ENCODE assay signal across 22 cellular contexts in genomic region chr11:46327829-46328228, GRCh38. TPM values are rescaled to one million over a fixed set of nuclear protein-coding genes. Genes with fewer than 3 reads are reported as not detected.
"Had no signal": no experiment of that assay in that cellular context is flagged by ENCODE, and none has a peak within 500 bp of the region (broad histone marks: within the 10 kb centered on the region; RNA-seq: fewer than 3 reads in every experiment).

No MANE protein-coding gene starts in this region.

- H3K36me3 Mint-ChIP-seq: activated CD8-positive, alpha-beta memory T cell treated with anti-CD3 and anti-CD28 coated beads, Interleukin-2, amount 10 ng/mL, durations not matched to agents 7 days and 5 days; activated naive CD8-positive, alpha-beta T cell treated with anti-CD3 and anti-CD28 coated beads, Interleukin-2, amount 10 ng/mL, durations not matched to agents 7 days and 5 days had no signal

- ATAC-seq: activated CD8-positive, alpha-beta memory T cell treated with anti-CD3 and anti-CD28 coated beads, Interleukin-2, amount 10 ng/mL, durations not matched to agents 7 days and 5 days; body of pancreas; left lobe of liver had no signal

- H3K4me3 Mint-ChIP-seq: activated B cell treated with CpG ODN at 0.5 μM for 24 hours; activated CD4-positive, alpha-beta memory T cell treated with anti-CD3 and anti-CD28 coated beads, Interleukin-2, amount 10 ng/mL, durations not matched to agents 7 days and 5 days; activated CD8-positive, alpha-beta memory T cell treated with anti-CD3 and anti-CD28 coated beads, Interleukin-2, amount 10 ng/mL, durations not matched to agents 7 days and 5 days; activated naive CD8-positive, alpha-beta T cell treated with anti-CD3 and anti-CD28 coated beads, Interleukin-2, amount 10 ng/mL, durations not matched to agents 7 days and 5 days; nephron progenitor cell had no signal

- FAIRE-seq: colon, frontal cortex, keratinocyte had no signal

- H3K9me3 ChIP-seq: body of pancreas had no signal

- H3K4me3 ChIP-seq: body of pancreas, lung had no signal

- H3K9me3 Mint-ChIP-seq: activated B cell treated with CpG ODN at 0.5 μM for 24 hours; activated CD4-positive, alpha-beta memory T cell treated with anti-CD3 and anti-CD28 coated beads, Interleukin-2, amount 10 ng/mL, durations not matched to agents 7 days and 5 days; activated naive CD8-positive, alpha-beta T cell treated with anti-CD3 and anti-CD28 coated beads, Interleukin-2, amount 10 ng/mL, durations not matched to agents 7 days and 5 days; nephron progenitor cell had no signal

- DNase-seq: activated B cell treated with CpG ODN at 0.5 μM for 24 hours; activated CD4-positive, alpha-beta memory T cell treated with anti-CD3 and anti-CD28 coated beads, Interleukin-2, amount 10 ng/mL, durations not matched to agents 7 days and 5 days; activated CD4-positive, alpha-beta T cell treated with anti-CD3 and anti-CD28 coated beads for 4 hours; activated CD8-positive, alpha-beta memory T cell treated with anti-CD3 and anti-CD28 coated beads, Interleukin-2, amount 10 ng/mL, durations not matched to agents 7 days and 5 days; activated naive CD8-positive, alpha-beta T cell treated with anti-CD3 and anti-CD28 coated beads, Interleukin-2, amount 10 ng/mL, durations not matched to agents 7 days and 5 days; body of pancreas; caudate nucleus; erythroblast; head of caudate nucleus; midbrain; nephron progenitor cell; occipital lobe; retina; stimulated activated CD4-positive, alpha-beta T cell treated with anti-CD3 and anti-CD28 coated beads, Interleukin-12 subunit alpha, Interleukin-12 subunit beta, amount 100 ng/mL, for 4 hours; stimulated activated CD4-positive, alpha-beta T cell treated with anti-CD3 and anti-CD28 coated beads, Interleukin-1b, Interleukin-23, amount 100 ng/mL, for 48 hours; stimulated activated CD8-positive, alpha-beta memory T cell treated with anti-CD3 and anti-CD28 coated beads, Interleukin-4, amount 100 ng/mL, for 48 hours; stimulated activated naive CD4-positive, alpha-beta T cell had no signal

- H3K27ac Mint-ChIP-seq: activated B cell treated with CpG ODN at 0.5 μM for 24 hours; activated CD4-positive, alpha-beta memory T cell treated with anti-CD3 and anti-CD28 coated beads, Interleukin-2, amount 10 ng/mL, durations not matched to agents 7 days and 5 days; activated CD8-positive, alpha-beta memory T cell treated with anti-CD3 and anti-CD28 coated beads, Interleukin-2, amount 10 ng/mL, durations not matched to agents 7 days and 5 days; activated naive CD8-positive, alpha-beta T cell treated with anti-CD3 and anti-CD28 coated beads, Interleukin-2, amount 10 ng/mL, durations not matched to agents 7 days and 5 days; nephron progenitor cell had no signal

- H3K27ac ChIP-seq: body of pancreas had no signal

RNA-seq across cellular contexts. Expression of gene CREB3L1, which starts 50.4 kb away (rescaled TPM):
- total RNA-seq: activated B cell treated with CpG ODN at 0.5 μM for 24 hours; activated CD4-positive, alpha-beta memory T cell treated with anti-CD3 and anti-CD28 coated beads, Interleukin-2, amount 10 ng/mL, durations not matched to agents 7 days and 5 days; activated CD8-positive, alpha-beta memory T cell treated with anti-CD3 and anti-CD28 coated beads, Interleukin-2, amount 10 ng/mL, durations not matched to agents 7 days and 5 days; activated naive CD8-positive, alpha-beta T cell treated with anti-CD3 and anti-CD28 coated beads, Interleukin-2, amount 10 ng/mL, durations not matched to agents 7 days and 5 days had no signal
- polyA plus RNA-seq: keratinocyte had no signal
